ENCODE assay signal across 16 cellular contexts in genomic region chr5:98414938-98415337, GRCh38.
A peak's percentile ranks its signal among the peaks of the same experiment; 100 is the strongest.
DNase-seq lines count a peak whose midpoint lies in the region; ATAC-seq and TF ChIP-seq lines count a peak whose summit lies in the region.
"Had no signal": no experiment of that assay in that cellular context is flagged by ENCODE, and none has a peak within 500 bp of the region (broad histone marks: within the 10 kb centered on the region; RNA-seq: fewer than 3 reads in every experiment).

No MANE protein-coding gene starts in this region.

- intact Hi-C loops in natural killer cell (cut with micrococcal nuclease) (no loop called here), left colon (cut with DNase I, micrococcal nuclease) (no loop called here)

- peak overlapping the region; percentile 85 for H3K27ac ChIP-seq in brain microvascular endothelial cell
- H3K27ac ChIP-seq: ascending aorta, ovary, upper lobe of right lung had no signal

- H3K36me3 Mint-ChIP-seq in natural killer cell = no peaks in the 10 kb centered on the region
- H3K36me3 Mint-ChIP-seq: memory B cell had no signal

- no peaks in the 10 kb centered on the region for H3K27me3 ChIP-seq in brain microvascular endothelial cell (replicated peaks)
- H3K27me3 ChIP-seq: ascending aorta, ovary, upper lobe of right lung had no signal

- H3K4me1 Mint-ChIP-seq in natural killer cell = no peaks in the 10 kb centered on the region
- H3K4me1 Mint-ChIP-seq: memory B cell had no signal

- no peak overlapping the region for H3K4me3 Mint-ChIP-seq in natural killer cell
- H3K4me3 Mint-ChIP-seq: memory B cell had no signal

- no peaks in the 10 kb centered on the region for H3K27me3 Mint-ChIP-seq in natural killer cell (ENCODE audit: low read depth in 2 of 2)

- H3K36me3 ChIP-seq in brain microvascular endothelial cell (replicated peaks) = no peaks in the 10 kb centered on the region
- H3K36me3 ChIP-seq: ascending aorta, ovary, upper lobe of right lung had no signal

- H3K9me3 Mint-ChIP-seq in natural killer cell = peaks cover 8 to 10% of the 10 kb centered on the region in 2 donors
- H3K9me3 Mint-ChIP-seq: memory B cell had no signal

- in situ Hi-C loops in brain microvascular endothelial cell (cut with HindIII; ENCODE audit: low pct_ligation_motif_present, low sequenced_read_pairs) = no loop called here

- DNase-seq in AG08396 (ENCODE audit: low spot score) = peak; percentile 37
- peak; percentile 93 for DNase-seq in LHCN-M2 (ENCODE audit: low read depth)
- peak; percentile 95 for DNase-seq in brain microvascular endothelial cell
- DNase-seq in kidney glomerular epithelial cell (lab: John Stamatoyannopoulos, UW) = peak; percentile 63
- no peak for DNase-seq in cortex of kidney (lab: John Stamatoyannopoulos, UW)
- no peak for DNase-seq in natural killer cell
- no peak for DNase-seq in left colon
- DNase-seq: activated CD4-positive, alpha-beta T cell treated with anti-CD3 and anti-CD28 coated beads for 48 hours; GOT3; ovary; stimulated activated CD8-positive, alpha-beta memory T cell treated with anti-CD3 and anti-CD28 coated beads, Interleukin-4, amount 100 ng/mL, for 48 hours; T-helper 1 cell; upper lobe of right lung had no signal

- no peak overlapping the region for H3K27ac Mint-ChIP-seq in natural killer cell
- H3K27ac Mint-ChIP-seq: memory B cell had no signal

- no peak for TF ChIP-seq CTCF in brain microvascular endothelial cell (IDR thresholded peaks at IDR 0.05; ENCODE audit: low read depth, low read length, missing control alignments)
- TF ChIP-seq CTCF in natural killer cell (IDR thresholded peaks at IDR 0.05) = no peak

- ATAC-seq in HG03196 (IDR thresholded peaks at IDR 0.05; ENCODE audit: unreplicated experiment) (no peak), natural killer cell (no peak), left colon (no peak)
- ATAC-seq: upper lobe of right lung had no signal

- H3K4me3 ChIP-seq in brain microvascular endothelial cell (ENCODE audit: low read depth, low read length) = no peak overlapping the region
- H3K4me3 ChIP-seq: ascending aorta, ovary, upper lobe of right lung had no signal

Comparison
In these comparisons a context has a peak if more than half of its experiments do, and no peak if none do; other contexts are left out.
1. DNase-seq: peak in AG08396 (single experiment), LHCN-M2 (single experiment), brain microvascular endothelial cell (single experiment) and kidney glomerular epithelial cell (single experiment); none in cortex of kidney (single experiment), natural killer cell (single experiment) and left colon (0 of 2).